ENCODE assay signal across 15 cellular contexts in the genomic region with DNA sequence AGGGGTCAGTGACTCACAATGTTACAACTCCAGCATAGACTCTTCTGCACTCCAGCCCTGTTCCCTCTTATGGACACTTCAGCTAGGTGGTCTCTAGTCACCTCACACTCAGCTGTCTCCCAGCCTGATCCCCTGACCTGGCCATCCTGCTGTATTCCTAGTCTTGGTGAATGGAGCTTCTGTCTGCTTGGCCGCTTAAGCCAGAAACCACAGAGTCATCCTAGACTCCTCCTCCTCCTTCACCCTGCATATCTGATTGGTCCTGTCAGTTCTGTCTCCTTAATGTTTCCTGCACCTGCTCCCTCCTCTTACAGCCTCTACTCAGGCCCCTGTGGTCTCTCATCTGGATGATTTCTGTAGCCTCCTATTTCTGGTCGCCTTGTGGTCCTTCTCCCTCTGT. TPM values are rescaled to one million over a fixed set of nuclear protein-coding genes. Genes with fewer than 3 reads are reported as not detected.
DNase-seq lines count a peak whose midpoint lies in the region; ATAC-seq and TF ChIP-seq lines count a peak whose summit lies in the region.
"Had no signal": no experiment of that assay in that cellular context is flagged by ENCODE, and none has a peak within 500 bp of the region (broad histone marks: within the 10 kb centered on the region; RNA-seq: fewer than 3 reads in every experiment).

No MANE protein-coding gene starts in this region.

- no peak overlapping the region for H3K4me2 ChIP-seq in GM23338

- H3K9me2 ChIP-seq in GM23338 (ENCODE audit: insufficient read depth), result no peaks in the 10 kb centered on the region

- H3K4me3 ChIP-seq in GM23338, result no peak overlapping the region
- H3K4me3 ChIP-seq: Peyer's patch, spleen had no signal

- TF ChIP-seq CTCF in GM23338 (conservative IDR thresholded peaks at IDR 0.05; ENCODE audit: low read depth in 2 of 2), result no peak

- no peaks in the 10 kb centered on the region for H3K79me2 ChIP-seq in GM23338 (replicated peaks; ENCODE audit: insufficient read depth)

- H3K4me1 Mint-ChIP-seq in GM23338, result peaks cover 5% of the 10 kb centered on the region; the same call in 2 of the 3 replicates
- H3K4me1 Mint-ChIP-seq: T-cell had no signal

- no peak overlapping the region for H3K27ac Mint-ChIP-seq in GM23338
- H3K27ac Mint-ChIP-seq: mesothelial cell of epicardium, T-cell had no signal

- peak; percentile 55 for ATAC-seq in GM23338
- no peak for ATAC-seq in left colon
- ATAC-seq: T-cell had no signal

- DNase-seq in COLO829 (ENCODE audit: low spot score) (peak; percentile 81), GM23338 (ENCODE audit: low spot score) (no peak), NCI-H69 (lab: John Stamatoyannopoulos, UW) (peak; percentile 46), glomerular visceral epithelial cell (ENCODE audit: extremely low spot score) (peak; percentile 29), cerebellar cortex (ENCODE audit: low spot score) (no peak), left colon (no peak), caudate nucleus (lab: John Stamatoyannopoulos, UW) (no peak)
- no peak for DNase-seq in effector CD8-positive, alpha-beta T cell (lab: John Stamatoyannopoulos, UW)
- DNase-seq: activated CD4-positive, CD25-positive, alpha-beta regulatory T cell; effector CD4-positive, alpha-beta T cell; NCI-H226; Peyer's patch; spleen; T-cell had no signal

- no peaks in the 10 kb centered on the region for H4K20me1 ChIP-seq in GM23338 (replicated peaks; ENCODE audit: insufficient read depth)

- no peak overlapping the region for H3K27ac ChIP-seq in GM23338 (ENCODE audit: low read depth)
- no peak overlapping the region for H3K27ac ChIP-seq in caudate nucleus (ENCODE audit: low read depth, low read length)
- H3K27ac ChIP-seq: Peyer's patch, spleen had no signal

- no peaks in the 10 kb centered on the region for H3K27me3 ChIP-seq in GM23338 (ENCODE audit: insufficient read depth)
- H3K27me3 ChIP-seq: Peyer's patch had no signal

- intact Hi-C loops in left colon (cut with DNase I, micrococcal nuclease), result no loop called here

- no peak overlapping the region for H2AFZ ChIP-seq in GM23338

- H3K36me3 ChIP-seq in GM23338 (ENCODE audit: insufficient read depth), result no peaks in the 10 kb centered on the region
- H3K36me3 ChIP-seq: Peyer's patch, spleen had no signal

- no peaks in the 10 kb centered on the region for H3K9me3 Mint-ChIP-seq in GM23338
- H3K9me3 Mint-ChIP-seq: mesothelial cell of epicardium, T-cell had no signal

- no peak overlapping the region for H3K4me3 Mint-ChIP-seq in GM23338
- H3K4me3 Mint-ChIP-seq: mesothelial cell of epicardium, T-cell had no signal

- no peaks in the 10 kb centered on the region for H3K36me3 Mint-ChIP-seq in GM23338 (ENCODE audit: low read depth)
- H3K36me3 Mint-ChIP-seq: mesothelial cell of epicardium, T-cell had no signal

- H3K4me1 ChIP-seq in GM23338 (ENCODE audit: insufficient read depth), result no peaks in the 10 kb centered on the region
- H3K4me1 ChIP-seq: Peyer's patch, spleen had no signal

- peaks cover 2% of the 10 kb centered on the region for H3K27me3 Mint-ChIP-seq in GM23338 (ENCODE audit: insufficient read depth, low read depth, poor library complexity)

- H3F3A ChIP-seq in GM23338 (replicated peaks; ENCODE audit: low read depth), result no peaks in the 10 kb centered on the region

TF ChIP-seq in GM23338, 12 proteins besides CTCF, POLR2A, EP300 and RAD21:
- TF ChIP-seq ZNF114 (CRISPR knock-in tag; IDR thresholded peaks at IDR 0.05), result no peak
- TF ChIP-seq REST (IDR thresholded peaks at IDR 0.05; ENCODE audit: unreplicated experiment), result no peak
- TF ChIP-seq, protein P1, sequence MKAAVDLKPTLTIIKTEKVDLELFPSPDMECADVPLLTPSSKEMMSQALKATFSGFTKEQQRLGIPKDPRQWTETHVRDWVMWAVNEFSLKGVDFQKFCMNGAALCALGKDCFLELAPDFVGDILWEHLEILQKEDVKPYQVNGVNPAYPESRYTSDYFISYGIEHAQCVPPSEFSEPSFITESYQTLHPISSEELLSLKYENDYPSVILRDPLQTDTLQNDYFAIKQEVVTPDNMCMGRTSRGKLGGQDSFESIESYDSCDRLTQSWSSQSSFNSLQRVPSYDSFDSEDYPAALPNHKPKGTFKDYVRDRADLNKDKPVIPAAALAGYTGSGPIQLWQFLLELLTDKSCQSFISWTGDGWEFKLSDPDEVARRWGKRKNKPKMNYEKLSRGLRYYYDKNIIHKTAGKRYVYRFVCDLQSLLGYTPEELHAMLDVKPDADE (IDR thresholded peaks at IDR 0.05), result no peak

RNA-seq across cellular contexts. Expression of gene KIAA1549L, which starts 26.2 kb away (rescaled TPM):
- 4.0 and 4.9 TPM in 2 replicates for total RNA-seq in GM23338 (2014; rRNA removed; shearing (Covaris generic))
- 0.57 and 0.61 TPM in 2 replicates for polyA plus RNA-seq in GM23338 (2016; fragmentation: Nextera tagmentation; extraction: Ambion mirVana)
- under 1 TPM in 1 of 2 donors, not detected in 1; 0.39 TPM for total RNA-seq in left colon

Comparison
In these comparisons a context has a peak if more than half of its experiments do, and no peak if none do; other contexts are left out.
1. DNase-seq: peak in COLO829 (single experiment), NCI-H69 (single experiment) and glomerular visceral epithelial cell (single experiment); none in GM23338 (single experiment), effector CD8-positive, alpha-beta T cell (single experiment), cerebellar cortex (single experiment), left colon (0 of 2) and caudate nucleus (0 of 61).